ENCODE assay signal across 32 cellular contexts in the genomic region with DNA sequence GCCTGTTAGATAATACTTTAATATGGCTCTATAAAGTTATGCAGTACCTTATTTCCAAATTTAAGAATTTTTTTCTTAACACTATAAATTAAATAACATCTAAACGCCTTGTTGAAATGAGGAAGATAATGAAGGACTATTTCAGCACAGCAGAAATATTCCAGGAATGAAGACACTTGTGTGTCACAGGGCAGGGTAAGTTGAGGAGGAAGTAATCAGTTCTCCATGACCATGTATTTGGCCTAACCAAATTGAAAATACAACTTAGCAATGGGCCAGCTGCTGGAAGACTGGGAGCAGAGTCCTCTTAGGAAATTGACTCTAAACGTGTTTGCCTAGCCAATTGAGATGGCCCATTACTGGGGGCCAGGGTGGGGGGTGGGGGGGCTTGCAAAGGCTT. TPM values are rescaled to one million over a fixed set of nuclear protein-coding genes. Genes with fewer than 3 reads are reported as not detected.
"Had no signal": no experiment of that assay in that cellular context is flagged by ENCODE, and none has a peak within 500 bp of the region (broad histone marks: within the 10 kb centered on the region; RNA-seq: fewer than 3 reads in every experiment).

No MANE protein-coding gene starts in this region.

- FAIRE-seq: astrocyte had no signal

- H3K4me3 ChIP-seq: adrenal gland, body of pancreas, breast epithelium, Peyer's patch, SJSA1 had no signal

- DNase-seq: activated CD4-positive, alpha-beta T cell treated with anti-CD3 and anti-CD28 coated beads for 36 hours; activated CD4-positive, alpha-beta T cell treated with anti-CD3 and anti-CD28 coated beads, Interleukin-2, amount 10 ng/mL, durations not matched to agents 7 days and 5 days; activated CD4-positive, alpha-beta T cell treated with anti-CD3 and anti-CD28 coated beads, Interleukin-2, amount 50 U/mL, for 48 hours; activated CD8-positive, alpha-beta T cell treated with anti-CD3 and anti-CD28 coated beads, Interleukin-2, amount 10 ng/mL, durations not matched to agents 7 days and 5 days; activated gamma-delta T cell treated with Interleukin-2 at 50 U/mL for 16 hours; activated naive CD4-positive, alpha-beta T cell treated with anti-CD3 and anti-CD28 coated beads for 36 hours; activated T-cell treated with anti-CD3 and anti-CD28 coated beads for 4 hours; activated T-cell treated with anti-CD3 and anti-CD28 coated beads, Interleukin-2, amount 50 U/mL, for 4 hours; adrenal gland; body of pancreas; MM.1S; NCI-H1092 treated with DMSO at 0.1 percent for 48 hours; NCI-H1417 treated with DMSO at 0.1 percent for 48 hours; NCI-H187 treated with DMSO at 0.1 percent for 48 hours; NCI-H2081; NCI-H2171 treated with DMSO at 0.1 percent for 48 hours; NCI-H226; NCI-H524 treated with DMSO at 0.1 percent for 48 hours; Peyer's patch; RPMI8226; SHP77 treated with DMSO at 0.1 percent for 48 hours; SK-N-SH had no signal

- H3K27me3 ChIP-seq: adrenal gland, body of pancreas, breast epithelium, Peyer's patch, SJSA1 had no signal

- H3K4me1 ChIP-seq: adrenal gland, body of pancreas, breast epithelium, SJSA1 had no signal

- H3K36me3 ChIP-seq: adrenal gland, breast epithelium, Peyer's patch, SJSA1 had no signal

- ATAC-seq: activated CD4-positive, alpha-beta T cell treated with anti-CD3 and anti-CD28 coated beads for 36 hours; activated CD4-positive, CD25-positive, alpha-beta regulatory T cell treated with anti-CD3 and anti-CD28 coated beads, Interleukin-2, amount 50 U/mL, for 24 hours; activated CD8-positive, alpha-beta T cell treated with anti-CD3 and anti-CD28 coated beads, Interleukin-2, amount 10 ng/mL, durations not matched to agents 7 days and 5 days; activated naive CD4-positive, alpha-beta T cell treated with anti-CD3 and anti-CD28 coated beads, Interleukin-2, amount 50 U/mL, for 72 hours; activated T-cell treated with anti-CD3 and anti-CD28 coated beads, Interleukin-2, amount 50 U/mL, for 4 hours; body of pancreas; WTC11 had no signal

- H3K9me3 ChIP-seq: adrenal gland, body of pancreas, Peyer's patch, SJSA1, SK-N-SH had no signal

- H3K27ac ChIP-seq: adrenal gland, body of pancreas, breast epithelium, KMS-11, Peyer's patch, SJSA1 had no signal

RNA-seq across cellular contexts. Expression of a gene that starts 16.9 kb away (rescaled TPM):
- total RNA-seq: activated CD4-positive, alpha-beta T cell treated with anti-CD3 and anti-CD28 coated beads for 36 hours; activated CD4-positive, alpha-beta T cell treated with anti-CD3 and anti-CD28 coated beads, Interleukin-2, amount 10 ng/mL, durations not matched to agents 7 days and 5 days; activated CD8-positive, alpha-beta T cell treated with anti-CD3 and anti-CD28 coated beads, Interleukin-2, amount 10 ng/mL, durations not matched to agents 7 days and 5 days; activated naive CD4-positive, alpha-beta T cell treated with anti-CD3 and anti-CD28 coated beads for 36 hours; activated naive CD4-positive, alpha-beta T cell treated with anti-CD3 and anti-CD28 coated beads, Interleukin-2, amount 50 U/mL, for 72 hours had no signal

RNA-seq across cellular contexts. Expression of a gene that starts 23.1 kb away (rescaled TPM):
- total RNA-seq: activated CD4-positive, alpha-beta T cell treated with anti-CD3 and anti-CD28 coated beads for 36 hours; activated CD4-positive, alpha-beta T cell treated with anti-CD3 and anti-CD28 coated beads, Interleukin-2, amount 10 ng/mL, durations not matched to agents 7 days and 5 days; activated CD8-positive, alpha-beta T cell treated with anti-CD3 and anti-CD28 coated beads, Interleukin-2, amount 10 ng/mL, durations not matched to agents 7 days and 5 days; activated naive CD4-positive, alpha-beta T cell treated with anti-CD3 and anti-CD28 coated beads for 36 hours; activated naive CD4-positive, alpha-beta T cell treated with anti-CD3 and anti-CD28 coated beads, Interleukin-2, amount 50 U/mL, for 72 hours; activated T-cell treated with anti-CD3 and anti-CD28 coated beads, Interleukin-2, amount 50 U/mL, for 4 hours; activated T-helper 1 cell treated with anti-CD3 and anti-CD28 coated beads, Interleukin-12 subunit alpha, Interleukin-12 subunit beta, Interleukin-2, Interleukin-4 antibody, amounts not matched to agents 30 ng/mL and 10 ng/mL and 1 ng/mL, durations not matched to agents 14 hours and 24 hours and 36 hours; body of pancreas; LHCN-M2; Peyer's patch; SJSA1 had no signal

RNA-seq across cellular contexts. Expression of a gene that starts 33.6 kb away (rescaled TPM):
- total RNA-seq: activated CD4-positive, alpha-beta T cell treated with anti-CD3 and anti-CD28 coated beads for 36 hours; activated CD4-positive, alpha-beta T cell treated with anti-CD3 and anti-CD28 coated beads, Interleukin-2, amount 10 ng/mL, durations not matched to agents 7 days and 5 days; activated CD8-positive, alpha-beta T cell treated with anti-CD3 and anti-CD28 coated beads, Interleukin-2, amount 10 ng/mL, durations not matched to agents 7 days and 5 days; activated naive CD4-positive, alpha-beta T cell treated with anti-CD3 and anti-CD28 coated beads for 36 hours; activated naive CD4-positive, alpha-beta T cell treated with anti-CD3 and anti-CD28 coated beads, Interleukin-2, amount 50 U/mL, for 72 hours; activated T-cell treated with anti-CD3 and anti-CD28 coated beads, Interleukin-2, amount 50 U/mL, for 4 hours; activated T-helper 1 cell treated with anti-CD3 and anti-CD28 coated beads, Interleukin-12 subunit alpha, Interleukin-12 subunit beta, Interleukin-2, Interleukin-4 antibody, amounts not matched to agents 30 ng/mL and 10 ng/mL and 1 ng/mL, durations not matched to agents 14 hours and 24 hours and 36 hours; astrocyte; body of pancreas; LHCN-M2; NCI-H460; Peyer's patch; SJSA1; WTC11 had no signal

RNA-seq across cellular contexts. Expression of a gene that starts 39.8 kb away (rescaled TPM):
- total RNA-seq: activated CD4-positive, alpha-beta T cell treated with anti-CD3 and anti-CD28 coated beads for 36 hours; activated CD4-positive, alpha-beta T cell treated with anti-CD3 and anti-CD28 coated beads, Interleukin-2, amount 10 ng/mL, durations not matched to agents 7 days and 5 days; activated CD8-positive, alpha-beta T cell treated with anti-CD3 and anti-CD28 coated beads, Interleukin-2, amount 10 ng/mL, durations not matched to agents 7 days and 5 days; activated naive CD4-positive, alpha-beta T cell treated with anti-CD3 and anti-CD28 coated beads for 36 hours; activated naive CD4-positive, alpha-beta T cell treated with anti-CD3 and anti-CD28 coated beads, Interleukin-2, amount 50 U/mL, for 72 hours; activated T-cell treated with anti-CD3 and anti-CD28 coated beads, Interleukin-2, amount 50 U/mL, for 4 hours; activated T-helper 1 cell treated with anti-CD3 and anti-CD28 coated beads, Interleukin-12 subunit alpha, Interleukin-12 subunit beta, Interleukin-2, Interleukin-4 antibody, amounts not matched to agents 30 ng/mL and 10 ng/mL and 1 ng/mL, durations not matched to agents 14 hours and 24 hours and 36 hours; astrocyte; body of pancreas; breast epithelium; LHCN-M2; NCI-H460; Peyer's patch; SJSA1 had no signal
